In genomic region chr20:3887870-3888614, GRCh38 we compare ENCODE assay signal across 8 cellular contexts. TPM values are rescaled to one million over a fixed set of nuclear protein-coding genes. Genes with fewer than 3 reads are reported as not detected.
A peak's percentile ranks its signal among the peaks of the same experiment; 100 is the strongest.
DNase-seq lines count a peak whose midpoint lies in the region; ATAC-seq and FAIRE-seq lines count a peak whose summit lies in the region.

No MANE protein-coding gene starts in this region.

- peak overlapping the region; percentile 97 for H3K27ac ChIP-seq in cingulate gyrus (ENCODE audit: low read depth, low read length)

- ATAC-seq in HG03565 (IDR thresholded peaks at IDR 0.05; ENCODE audit: unreplicated experiment) = no peak
- no peak for ATAC-seq in HG03045 (IDR thresholded peaks at IDR 0.05; ENCODE audit: unreplicated experiment)

- H3K36me3 ChIP-seq in ES-I3 (ENCODE audit: insufficient read depth, low read length) = peaks cover 7% of the 10 kb centered on the region; the same call in 1 of the 2 replicates

- DNase-seq in NCI-H2227 treated with DMSO at 0.1 percent for 48 hours (lab: John Stamatoyannopoulos, UW) (peak; percentile 60), mesenteric fat pad (ENCODE audit: low spot score) (peak; percentile 60), urothelium cell line (ENCODE audit: low spot score) (peak; percentile 25), SW480 (ENCODE audit: low spot score) (no peak)

- H3K4me1 ChIP-seq in ES-I3 (ENCODE audit: insufficient read depth, low read length) = peaks cover 20% of the 10 kb centered on the region

- H3K9ac ChIP-seq in ES-I3 (ENCODE audit: low read depth, low read length) = peak overlapping the region; percentile 98

- no peaks in the 10 kb centered on the region for H3K9me3 ChIP-seq in ES-I3 (ENCODE audit: control insufficient read depth, insufficient read depth, low read length)

- no peak for FAIRE-seq in urothelium cell line (lab: Jason Lieb, UNC)

RNA-seq across cellular contexts. Expression of gene PANK2, which starts 1.1 kb away (rescaled TPM):
- total RNA-seq in mesenteric fat pad = 31.1 TPM

RNA-seq across cellular contexts. Expression of gene MAVS, which starts 41.4 kb away (rescaled TPM):
- total RNA-seq in mesenteric fat pad = 43.5 TPM
